In genomic region chr14:92443167-92443566, GRCh38 we compare ENCODE assay signal across 21 cellular contexts.
"Had no signal": no experiment of that assay in that cellular context is flagged by ENCODE, and none has a peak within 500 bp of the region (broad histone marks: within the 10 kb centered on the region; RNA-seq: fewer than 3 reads in every experiment).

No MANE protein-coding gene starts in this region.

- H3K27ac Mint-ChIP-seq: naive B cell; stimulated activated naive B cell treated with anti-CD40 and anti-IgM and Interleukin-4, amounts not matched to agents 10 μg/mL and 1 μg/mL and 100 μg/mL, for 72 hours; stimulated activated naive CD8-positive, alpha-beta T cell treated with anti-CD3 and anti-CD28 coated beads, Interleukin-15, Interleukin-2, amounts not matched to agents 100 ng/mL and 50 ng/mL, for 24 hours had no signal

- H3K4me3 Mint-ChIP-seq: neural progenitor cell; stimulated activated naive B cell treated with anti-CD40 and anti-IgM and Interleukin-4, amounts not matched to agents 10 μg/mL and 1 μg/mL and 100 μg/mL, for 72 hours; stimulated activated naive CD8-positive, alpha-beta T cell treated with anti-CD3 and anti-CD28 coated beads, Interleukin-15, Interleukin-2, amounts not matched to agents 100 ng/mL and 50 ng/mL, for 24 hours had no signal

- H3K36me3 Mint-ChIP-seq: immature natural killer cell; naive B cell; natural killer cell treated with Interleukin-12 subunit alpha and Interleukin-12 subunit beta and Interleukin-15 and Interleukin-18, amount 100 ng/mL, for 72 hours; neural progenitor cell had no signal

- H3K27me3 Mint-ChIP-seq: stimulated activated naive CD8-positive, alpha-beta T cell treated with anti-CD3 and anti-CD28 coated beads, Interleukin-15, Interleukin-2, amounts not matched to agents 100 ng/mL and 50 ng/mL, for 24 hours had no signal

- H3K9me3 Mint-ChIP-seq: effector memory CD8-positive, alpha-beta T cell; immature natural killer cell; natural killer cell treated with Interleukin-12 subunit alpha and Interleukin-12 subunit beta and Interleukin-15 and Interleukin-18, amount 100 ng/mL, for 72 hours; stimulated activated naive B cell treated with anti-CD40 and anti-IgM and Interleukin-4, amounts not matched to agents 10 μg/mL and 1 μg/mL and 100 μg/mL, for 72 hours; stimulated activated naive CD8-positive, alpha-beta T cell treated with anti-CD3 and anti-CD28 coated beads, Interleukin-15, Interleukin-2, amounts not matched to agents 100 ng/mL and 50 ng/mL, for 24 hours had no signal

- ATAC-seq: left colon; right lobe of liver; stimulated activated naive B cell treated with anti-CD40 and anti-IgM and Interleukin-4, amounts not matched to agents 10 μg/mL and 1 μg/mL and 100 μg/mL, for 72 hours had no signal

- DNase-seq: cerebellar nuclear complex; cortex of kidney; effector memory CD8-positive, alpha-beta T cell; erythroblast; esophagus squamous epithelium; foreskin melanocyte; immature natural killer cell; islet precursor cell; kidney glomerular epithelial cell; left colon; left ventricle myocardium inferior; mammary epithelial cell; naive B cell; ovary; right lobe of liver; stimulated activated CD4-positive, alpha-beta T cell treated with anti-CD3 and anti-CD28 coated beads, Interleukin-4, amount 100 ng/mL, for 4 hours; stimulated activated naive B cell treated with anti-CD40 and anti-IgM and Interleukin-4, amounts not matched to agents 10 μg/mL and 1 μg/mL and 100 μg/mL, for 72 hours; transverse colon had no signal
